In the genomic region with DNA sequence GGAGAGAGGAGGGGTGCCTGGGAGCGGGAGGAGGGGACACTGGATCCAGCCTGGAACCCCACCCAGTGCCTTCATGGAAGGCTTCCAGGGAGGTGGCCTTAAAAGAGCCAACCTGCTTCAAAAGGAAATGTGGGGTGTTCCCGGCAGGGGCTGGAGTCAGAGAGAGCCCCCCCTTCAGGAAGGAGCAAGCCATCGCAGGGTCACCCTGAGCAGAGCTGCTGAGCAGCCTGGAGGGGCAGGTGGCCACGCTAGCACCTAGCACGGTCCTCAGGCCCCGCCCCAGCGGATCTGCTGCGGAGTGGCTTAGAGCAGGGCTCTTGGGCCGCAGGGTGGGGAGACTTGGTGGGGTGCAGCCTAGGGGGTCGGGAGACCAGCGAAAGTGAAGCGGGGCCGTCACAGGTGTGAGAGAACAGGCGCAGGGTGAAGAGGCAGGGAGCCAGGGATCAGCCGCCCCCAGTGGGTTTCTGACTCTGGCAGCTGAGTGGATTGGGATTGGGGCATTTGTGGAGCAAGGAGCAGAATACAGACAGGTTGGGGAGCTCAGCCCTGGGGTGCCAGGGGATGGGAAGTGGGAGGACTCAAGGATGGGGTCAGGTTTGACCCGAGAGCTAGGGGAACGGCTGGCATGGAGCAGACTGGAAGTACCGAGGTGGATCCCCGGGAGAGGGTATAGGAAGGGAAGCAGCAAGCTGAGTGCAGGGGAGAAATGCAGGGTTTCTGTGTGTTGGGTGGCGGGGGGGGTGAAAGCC, we compare ENCODE assay signal across 10 cellular contexts. TPM values are rescaled to one million over a fixed set of nuclear protein-coding genes. Genes with fewer than 3 reads are reported as not detected.
A peak's percentile ranks its signal among the peaks of the same experiment; 100 is the strongest.
DNase-seq lines count a peak whose midpoint lies in the region; ATAC-seq and TF ChIP-seq lines count a peak whose summit lies in the region.
"Had no signal": no experiment of that assay in that cellular context is flagged by ENCODE, and none has a peak within 500 bp of the region (broad histone marks: within the 10 kb centered on the region; RNA-seq: fewer than 3 reads in every experiment).

No MANE protein-coding gene starts in this region.

- H3K9me2 ChIP-seq in DOHH2 (replicated peaks; ENCODE audit: control insufficient read depth, low read length) = no peaks in the 10 kb centered on the region

- H3K27me3 Mint-ChIP-seq in nephron progenitor cell (ENCODE audit: low read depth, poor library complexity) = peaks cover 12% of the 10 kb centered on the region

- peak overlapping the region; percentile 86 for H3K27ac Mint-ChIP-seq in nephron progenitor cell

- no peak for ATAC-seq in HG03469 (IDR thresholded peaks at IDR 0.05; ENCODE audit: unreplicated experiment)

- H4K20me1 ChIP-seq in DOHH2 (ENCODE audit: control insufficient read depth, insufficient read depth, low read depth, low read length) = no peaks in the 10 kb centered on the region

- no peaks in the 10 kb centered on the region for H3K9me3 Mint-ChIP-seq in nephron progenitor cell

- no peaks in the 10 kb centered on the region for H3K36me3 Mint-ChIP-seq in nephron progenitor cell (ENCODE audit: low read depth)

- H3F3A ChIP-seq in DOHH2 (ENCODE audit: control insufficient read depth, insufficient read depth) = no peaks in the 10 kb centered on the region

- H3K27ac ChIP-seq in DOHH2 (ENCODE audit: low read depth, low read length) = no peak overlapping the region
- H3K27ac ChIP-seq: dorsolateral prefrontal cortex, suprapubic skin had no signal

- H3K4me1 ChIP-seq in DOHH2 (ENCODE audit: control insufficient read depth, low read length) = no peaks in the 10 kb centered on the region

- no peaks in the 10 kb centered on the region for H3K36me3 ChIP-seq in DOHH2 (ENCODE audit: control insufficient read depth, low read length)
- H3K36me3 ChIP-seq: suprapubic skin had no signal

- H3K4me3 ChIP-seq in DOHH2 (ENCODE audit: low read length) = no peak overlapping the region
- H3K4me3 ChIP-seq: dorsolateral prefrontal cortex, suprapubic skin had no signal

- H3K4me1 Mint-ChIP-seq in nephron progenitor cell = peaks cover 47% of the 10 kb centered on the region

- H3K9me3 ChIP-seq in DOHH2 (ENCODE audit: control insufficient read depth, insufficient read depth, low read length) = no peaks in the 10 kb centered on the region
- H3K9me3 ChIP-seq: suprapubic skin had no signal

- no peaks in the 10 kb centered on the region for H3K27me3 ChIP-seq in DOHH2 (ENCODE audit: control insufficient read depth, low read length)
- H3K27me3 ChIP-seq: dorsolateral prefrontal cortex, suprapubic skin had no signal

- TF ChIP-seq CTCF in DOHH2 (IDR thresholded peaks at IDR 0.05; ENCODE audit: low read depth, low read length, poor library complexity, severe bottlenecking) (peak; percentile 76), nephron progenitor cell (IDR thresholded peaks at IDR 0.05) (peak; percentile 11)

- H3K79me2 ChIP-seq in DOHH2 (ENCODE audit: control insufficient read depth, low read length) = no peaks in the 10 kb centered on the region

- DNase-seq in LoVo (ENCODE audit: low spot score) = peak; percentile 24
- peak; percentile 28 for DNase-seq in dermis blood vessel endothelial cell
- DNase-seq in nephron progenitor cell = peak; percentile 28
- DNase-seq in activated CD8-positive, alpha-beta memory T cell treated with anti-CD3 and anti-CD28 coated beads, Interleukin-2, amount 50 U/mL, for 4 hours = no peak
- DNase-seq in NCI-H2107 (lab: John Stamatoyannopoulos, UW) = no peak
- DNase-seq in EL = no peak

- H3K4me3 Mint-ChIP-seq in nephron progenitor cell = no peak overlapping the region

- H3K4me2 ChIP-seq in DOHH2 (ENCODE audit: low read length) = no peak overlapping the region

RNA-seq across cellular contexts. Expression of a gene that starts 1.5 kb away (rescaled TPM):
- 0.14 TPM in 1 of 2 replicates, not detected in the other for total RNA-seq in dermis blood vessel endothelial cell

RNA-seq across cellular contexts. Expression of a gene that starts 9.3 kb away (rescaled TPM):
- total RNA-seq in dermis blood vessel endothelial cell = 47.4 and 77.1 TPM in 2 replicates

RNA-seq across cellular contexts. Expression of a gene that starts 23.2 kb away (rescaled TPM):
- 52.8 and 87.3 TPM in 2 replicates for total RNA-seq in dermis blood vessel endothelial cell

RNA-seq across cellular contexts. Expression of a gene that starts 40.6 kb away (rescaled TPM):
- total RNA-seq in dermis blood vessel endothelial cell = 16.7 and 37.9 TPM in 2 replicates

RNA-seq across cellular contexts. Expression of a gene that starts 52.4 kb away (rescaled TPM):
- total RNA-seq in dermis blood vessel endothelial cell = 0.17 and 0.33 TPM in 2 replicates

Comparison
In these comparisons a context has a peak if more than half of its experiments do, and no peak if none do; other contexts are left out.
1. DNase-seq: peak in LoVo (single experiment), dermis blood vessel endothelial cell (single experiment) and nephron progenitor cell (single experiment); none in activated CD8-positive, alpha-beta memory T cell treated with anti-CD3 and anti-CD28 coated beads, Interleukin-2, amount 50 U/mL, for 4 hours (single experiment), NCI-H2107 (single experiment) and EL (single experiment).